In the genomic region with DNA sequence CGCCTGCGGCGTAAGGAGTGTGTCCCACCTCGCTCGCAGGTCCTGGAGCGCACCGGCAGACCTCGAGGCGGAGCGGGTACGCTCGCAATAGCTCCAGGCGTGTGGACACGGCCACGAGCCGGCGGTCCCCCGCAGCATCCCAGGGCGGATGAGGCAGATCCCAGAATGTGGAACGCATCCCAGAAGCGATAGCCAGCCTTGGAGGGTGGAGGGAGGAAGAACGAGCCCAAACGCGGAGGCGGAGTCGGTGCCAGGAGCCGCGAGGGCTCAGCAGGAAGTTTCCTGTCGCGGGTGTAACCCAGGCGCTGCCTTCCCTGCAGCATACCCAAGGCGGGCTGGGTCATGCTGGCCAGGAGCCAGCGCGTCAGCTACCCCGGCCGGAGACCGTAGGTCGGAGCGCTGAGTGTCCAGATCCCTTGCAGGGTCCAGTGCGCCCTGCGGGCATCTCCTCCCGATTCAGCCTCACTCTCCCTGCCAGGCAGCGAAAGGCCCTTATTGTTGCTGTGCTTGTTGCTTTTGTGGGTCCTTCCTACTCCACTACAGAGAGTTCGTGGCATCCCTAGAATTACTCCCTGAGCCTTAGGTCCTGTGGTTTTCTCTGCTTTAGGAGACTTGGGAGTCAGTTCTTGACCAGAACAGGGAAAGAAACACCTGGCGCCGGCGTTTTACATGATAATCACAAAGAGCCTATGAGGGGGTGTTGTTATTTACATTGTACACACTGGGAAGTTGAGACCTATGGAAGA, we compare ENCODE assay signal across 8 cellular contexts. TPM values are rescaled to one million over a fixed set of nuclear protein-coding genes. Genes with fewer than 3 reads are reported as not detected.
A peak's percentile ranks its signal among the peaks of the same experiment; 100 is the strongest.
DNase-seq lines count a peak whose midpoint lies in the region; ATAC-seq, FAIRE-seq and TF ChIP-seq lines count a peak whose summit lies in the region.

No MANE protein-coding gene starts in this region.

- intact Hi-C loops in CD4-positive, alpha-beta T cell (cut with DNase I, micrococcal nuclease) = loop anchor here (1.0 to 2.0 kb wide), 3 partner anchors 31 to 211 kb away; partner anchors contain the start of gene GPA33 (in 1 of the 2)
- intact Hi-C loops in cardiac septum (cut with DNase I) (no loop called here), posterior vena cava (cut with DNase I) (no loop called here)

- H3K4me1 Mint-ChIP-seq in CD4-positive, alpha-beta T cell (ENCODE audit: low read depth) = peaks cover 12% of the 10 kb centered on the region

- no peak for TF ChIP-seq POLR2A in GM12892 (IDR thresholded peaks at IDR 0.05; ENCODE audit: low read depth, low read length)

- H3K9me3 Mint-ChIP-seq in CD4-positive, alpha-beta T cell = no peaks in the 10 kb centered on the region
- H3K9me3 Mint-ChIP-seq in activated naive CD4-positive, alpha-beta T cell treated with anti-CD3 and anti-CD28 coated beads, Interleukin-2, amount 50 U/mL, for 72 hours = no peaks in the 10 kb centered on the region

- CTCF ChIA-PET in CD4-positive, alpha-beta T cell (lab: Charles Lee) = interaction anchor here (0.7 to 1.7 kb wide), 5 partner anchors 32 to 215 kb away, joined by 3 to 5 read pairs (median 4); partner anchors contain the start of gene GPA33

- H3K27ac Mint-ChIP-seq in CD4-positive, alpha-beta T cell = no peak overlapping the region
- peak overlapping the region in 1 of 2 donors; percentile 83 for H3K27ac Mint-ChIP-seq in activated naive CD4-positive, alpha-beta T cell treated with anti-CD3 and anti-CD28 coated beads, Interleukin-2, amount 50 U/mL, for 72 hours

- H3K27me3 ChIP-seq in CD4-positive, alpha-beta T cell (ENCODE audit: control insufficient read depth, insufficient read depth, low read length) = no peaks in the 10 kb centered on the region

- TF ChIP-seq CTCF in CD4-positive, alpha-beta T cell (IDR thresholded peaks at IDR 0.05) = no peak

- no peak for FAIRE-seq in GM12892 (lab: Jason Lieb, UNC)

- H3K4me3 Mint-ChIP-seq in CD4-positive, alpha-beta T cell = peak overlapping the region; percentile 87

- peaks cover 9% of the 10 kb centered on the region for H3K27me3 Mint-ChIP-seq in CD4-positive, alpha-beta T cell

- no peaks in the 10 kb centered on the region for H3K36me3 Mint-ChIP-seq in CD4-positive, alpha-beta T cell (ENCODE audit: low read depth)
- H3K36me3 Mint-ChIP-seq in activated naive CD4-positive, alpha-beta T cell treated with anti-CD3 and anti-CD28 coated beads, Interleukin-2, amount 50 U/mL, for 72 hours = no peaks in the 10 kb centered on the region

- POLR2A ChIA-PET in CD4-positive, alpha-beta T cell (lab: Charles Lee) = interaction anchor here (1.1 to 2.8 kb wide), 5 partner anchors 12 to 98 kb away, joined by 3 to 9 read pairs (median 5); partner anchors contain the start of genes GPA33 and POU2F1

- ATAC-seq in CD4-positive, alpha-beta T cell (ENCODE audit: poor library complexity) = peak; percentile 74
- peak; percentile 66 to 74 for ATAC-seq in activated naive CD4-positive, alpha-beta T cell treated with anti-CD3 and anti-CD28 coated beads, Interleukin-2, amount 50 U/mL, for 72 hours
- ATAC-seq in GM19023 (IDR thresholded peaks at IDR 0.05; ENCODE audit: unreplicated experiment) = no peak

- DNase-seq in CD4-positive, alpha-beta T cell = peak in 9 of 10 experiments; percentile 10 to 54 (median 27)
- DNase-seq in NCI-H510A (lab: John Stamatoyannopoulos, UW) = peak; percentile 7
- peak in 1 of 2 donors; percentile 43 for DNase-seq in activated naive CD4-positive, alpha-beta T cell treated with anti-CD3 and anti-CD28 coated beads, Interleukin-2, amount 50 U/mL, for 72 hours (ENCODE audit: low spot score in 2 of 2)
- peak; percentile 81 for DNase-seq in cardiac septum (ENCODE audit: low spot score)
- DNase-seq in posterior vena cava (ENCODE audit: low spot score) = peak; percentile 82
- no peak for DNase-seq in MV-4-11 (lab: John Stamatoyannopoulos, UW)
- no peak for DNase-seq in GM12892 (ENCODE audit: insufficient read length)

- H3K9me3 ChIP-seq in CD4-positive, alpha-beta T cell (ENCODE audit: control insufficient read depth, low read length) = no peaks in the 10 kb centered on the region

- no peak overlapping the region for H3K27ac ChIP-seq in CD4-positive, alpha-beta T cell (ENCODE audit: low read depth, low read length)

RNA-seq across cellular contexts. Expression of gene STYXL2, which starts 27.7 kb away (rescaled TPM):
- total RNA-seq in CD4-positive, alpha-beta T cell = not detected
- not detected for total RNA-seq in activated naive CD4-positive, alpha-beta T cell treated with anti-CD3 and anti-CD28 coated beads, Interleukin-2, amount 50 U/mL, for 72 hours
- total RNA-seq in cardiac septum (462 TPM), posterior vena cava (under 1 TPM in 1 of 2 donors, not detected in 1; 0.14 TPM)
- not detected for polyA plus RNA-seq in GM12892 (2012; ENCODE audit: missing spikeins)

RNA-seq across cellular contexts. Expression of gene GPA33, which starts 31.4 kb away (rescaled TPM):
- total RNA-seq in CD4-positive, alpha-beta T cell = 1 to 10 TPM; 4.8 to 5.0 TPM
- under 1 TPM; 0.20 to 0.76 TPM for total RNA-seq in activated naive CD4-positive, alpha-beta T cell treated with anti-CD3 and anti-CD28 coated beads, Interleukin-2, amount 50 U/mL, for 72 hours
- 2.7 TPM for total RNA-seq in cardiac septum
- not detected for total RNA-seq in posterior vena cava
- not detected for polyA plus RNA-seq in GM12892 (2012; ENCODE audit: missing spikeins)

Comparison
In these comparisons a context has a peak if more than half of its experiments do, and no peak if none do; other contexts are left out.
1. DNase-seq: peak in CD4-positive, alpha-beta T cell (9 of 10), NCI-H510A (single experiment), cardiac septum (single experiment) and posterior vena cava (single experiment); none in MV-4-11 (single experiment) and GM12892 (single experiment).
2. RNA of gene STYXL2, which starts 27.7 kb away (total RNA-seq): 462 TPM in cardiac septum (single experiment); 0.14 TPM in posterior vena cava, not detected in CD4-positive, alpha-beta T cell and not detected in activated naive CD4-positive, alpha-beta T cell treated with anti-CD3 and anti-CD28 coated beads, Interleukin-2, amount 50 U/mL, for 72 hours; every median in the first group is over 100 times any median in the second.
3. intact Hi-C loops: an anchor here in CD4-positive, alpha-beta T cell (1.0 to 2.0 kb wide); none called in cardiac septum and posterior vena cava.